Comparison of ENCODE assay signal across 19 cellular contexts in the genomic region with DNA sequence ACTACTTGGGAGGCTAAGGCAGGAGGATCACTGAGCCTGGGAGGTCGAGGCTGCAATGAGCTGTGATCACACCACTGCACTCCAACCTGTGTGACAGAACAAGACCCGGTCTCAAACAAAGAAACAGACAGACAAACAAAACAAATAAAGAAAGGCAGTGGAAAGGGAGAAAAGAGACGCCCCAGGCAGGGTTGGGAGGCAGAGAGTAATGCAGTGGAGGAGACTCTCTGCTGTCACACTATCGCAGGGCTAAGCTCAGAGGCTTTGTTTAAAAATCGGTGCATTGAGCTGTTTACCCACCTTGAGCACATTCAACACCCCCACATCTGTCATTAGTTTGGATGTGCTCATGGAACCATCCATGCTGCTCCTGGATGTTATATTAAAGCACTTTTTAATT.
DNase-seq lines count a peak whose midpoint lies in the region; ATAC-seq and TF ChIP-seq lines count a peak whose summit lies in the region.
"Had no signal": no experiment of that assay in that cellular context is flagged by ENCODE, and none has a peak within 500 bp of the region (broad histone marks: within the 10 kb centered on the region; RNA-seq: fewer than 3 reads in every experiment).

No MANE protein-coding gene starts in this region.

- H3K9me3 ChIP-seq in cardiac muscle cell (ENCODE audit: low read depth) (no peaks in the 10 kb centered on the region), heart left ventricle (peaks cover 0 to 18% (median 0%) of the 10 kb centered on the region in 12 donors), esophagus muscularis mucosa (peaks cover 0 to 13% (median 9%) of the 10 kb centered on the region in 4 donors)
- H3K9me3 ChIP-seq: A549, Peyer's patch had no signal

- H3K27me3 ChIP-seq in cardiac muscle cell (no peaks in the 10 kb centered on the region), heart left ventricle (no peaks in the 10 kb centered on the region), esophagus muscularis mucosa (no peaks in the 10 kb centered on the region)
- H3K27me3 ChIP-seq: Peyer's patch had no signal

- no peak for TF ChIP-seq POLR2A in heart left ventricle (IDR thresholded peaks at IDR 0.05)
- TF ChIP-seq POLR2A in esophagus muscularis mucosa (IDR thresholded peaks at IDR 0.05; ENCODE audit: low read depth): no peak

- no peak overlapping the region for H3K27ac Mint-ChIP-seq in HFFc6
- H3K27ac Mint-ChIP-seq: IgD-negative memory B cell, T-cell had no signal

- no peaks in the 10 kb centered on the region for H3K36me3 ChIP-seq in cardiac muscle cell
- no peaks in the 10 kb centered on the region for H3K36me3 ChIP-seq in heart left ventricle
- no peaks in the 10 kb centered on the region for H3K36me3 ChIP-seq in esophagus muscularis mucosa
- H3K36me3 ChIP-seq: Peyer's patch had no signal

- no peak for TF ChIP-seq CTCF in cardiac muscle cell (IDR thresholded peaks at IDR 0.05; ENCODE audit: low read depth, low read length)
- TF ChIP-seq CTCF in heart left ventricle (IDR thresholded peaks at IDR 0.05): no peak
- TF ChIP-seq CTCF in esophagus muscularis mucosa (IDR thresholded peaks at IDR 0.05): no peak
- no peak for TF ChIP-seq CTCF in GM13976 (IDR thresholded peaks at IDR 0.05; ENCODE audit: borderline replicate concordance, control extremely low read depth, extremely low read depth, insufficient read depth, missing control alignments)
- no peak for TF ChIP-seq CTCF in HFFc6 (IDR thresholded peaks at IDR 0.05)

- DNase-seq in cardiac muscle cell (ENCODE audit: low read depth in 1 of 2, low spot score in 1 of 2) (no peak), heart left ventricle (no peak), NCI-H345 treated with DMSO at 0.1 percent for 48 hours (lab: John Stamatoyannopoulos, UW; ENCODE audit: unreplicated experiment) (peak; percentile 12), esophagus muscularis mucosa (ENCODE audit: extremely low spot score) (peak; percentile 75), GM13976 (ENCODE audit: low spot score) (no peak), HFFc6 (no peak)
- DNase-seq: CD4-positive, CD25-positive, alpha-beta regulatory T cell; EL; HCEC 1CT; MV-4-11; NCI-H2029 treated with DMSO at 0.1 percent for 48 hours; NCI-H510A treated with DMSO at 0.1 percent for 48 hours; NCI-H774; Peyer's patch; T-cell had no signal

- ATAC-seq in heart left ventricle (no peak), HG02610 (IDR thresholded peaks at IDR 0.05; ENCODE audit: unreplicated experiment) (no peak)
- ATAC-seq: A549, SK-N-SH treated with all-trans-retinoic acid at 6 μM for 48 hours, T-cell had no signal

- peaks cover 2% of the 10 kb centered on the region for H3K27me3 Mint-ChIP-seq in HFFc6 (ENCODE audit: insufficient read depth)
- H3K27me3 Mint-ChIP-seq: IgD-negative memory B cell had no signal

- no peaks in the 10 kb centered on the region for H3K9me3 Mint-ChIP-seq in HFFc6

- no peak overlapping the region for H3K4me3 Mint-ChIP-seq in HFFc6
- H3K4me3 Mint-ChIP-seq: CD4-positive, CD25-positive, alpha-beta regulatory T cell; IgD-negative memory B cell; T-cell had no signal

- H3K27ac ChIP-seq in cardiac muscle cell (peak overlapping the region; percentile 94), heart left ventricle (no peak overlapping the region), esophagus muscularis mucosa (replicated peaks in 1 of 4) (no peak overlapping the region)
- H3K27ac ChIP-seq: A549, Peyer's patch had no signal

- TF ChIP-seq EP300 in esophagus muscularis mucosa (IDR thresholded peaks at IDR 0.05): no peak

- no peaks in the 10 kb centered on the region for H3K36me3 Mint-ChIP-seq in HFFc6 (ENCODE audit: low read depth)
- H3K36me3 Mint-ChIP-seq: CD4-positive, CD25-positive, alpha-beta regulatory T cell; T-cell had no signal

- no peak overlapping the region for H3K4me3 ChIP-seq in cardiac muscle cell
- no peak overlapping the region for H3K4me3 ChIP-seq in heart left ventricle
- no peak overlapping the region for H3K4me3 ChIP-seq in esophagus muscularis mucosa
- H3K4me3 ChIP-seq: A549, Peyer's patch had no signal

- H3K4me1 ChIP-seq in cardiac muscle cell (ENCODE audit: low read depth) (peaks cover 27% of the 10 kb centered on the region), heart left ventricle (no peaks in the 10 kb centered on the region), esophagus muscularis mucosa (peaks cover 0 to 17% (median 8%) of the 10 kb centered on the region in 4 donors)
- H3K4me1 ChIP-seq: A549, Peyer's patch had no signal

- intact Hi-C loops in heart left ventricle (cut with DNase I) (no loop called here), esophagus muscularis mucosa (cut with DNase I) (no loop called here)

- WGBS in heart left ventricle, 4 donors: 69 to 81% (median 74%) methylated on average over 5 of the region's 5 CpGs
- WGBS in esophagus muscularis mucosa: 49% methylated on average over 5 of the region's 5 CpGs

- H3K4me1 Mint-ChIP-seq in HFFc6 (ENCODE audit: low read depth): 0 out of 2 replicates have a peak, but pooled peaks cover 4% of the 10 kb centered on the region
- H3K4me1 Mint-ChIP-seq: CD4-positive, CD25-positive, alpha-beta regulatory T cell; IgD-negative memory B cell; T-cell had no signal

- in situ Hi-C loops in GM13976 (cut with MboI; ENCODE audit: low sequenced_read_pairs, unreplicated experiment): no loop called here

Comparison
In these comparisons a context has a peak if more than half of its experiments do, and no peak if none do; other contexts are left out.
1. DNase-seq: peak in NCI-H345 treated with DMSO at 0.1 percent for 48 hours (single experiment) and esophagus muscularis mucosa (single experiment); none in cardiac muscle cell (0 of 2), heart left ventricle (0 of 5), GM13976 (single experiment) and HFFc6 (single experiment).